8 cellular contexts compared by ENCODE assay signal in genomic region chr9:127876764-127877562, GRCh38. TPM values are rescaled to one million over a fixed set of nuclear protein-coding genes. Genes with fewer than 3 reads are reported as not detected.
DNase-seq lines count a peak whose midpoint lies in the region; ATAC-seq and TF ChIP-seq lines count a peak whose summit lies in the region.

No MANE protein-coding gene starts in this region.

- H3K4me3 ChIP-seq in H7 (ENCODE audit: insufficient read depth, low read depth, low read length) (peak overlapping the region; percentile 67), ascending aorta (peak overlapping the region; percentile 65 to 67), iPS-15b (ENCODE audit: low read depth, low read length) (peak overlapping the region; percentile 79), skeletal muscle tissue (ENCODE audit: low read length in 3 of 3) (peak overlapping the region; percentile 76 to 96 (median 89))

- H3K27me3 Mint-ChIP-seq in effector memory CD8-positive, alpha-beta T cell: no peaks in the 10 kb centered on the region

- no peak for TF ChIP-seq CTCF in ascending aorta (IDR thresholded peaks at IDR 0.05)

- no peaks in the 10 kb centered on the region for H3K9me3 Mint-ChIP-seq in effector memory CD8-positive, alpha-beta T cell

- ATAC-seq in effector memory CD8-positive, alpha-beta T cell (replicated peaks): no peak
- ATAC-seq in HG02798 (IDR thresholded peaks at IDR 0.05; ENCODE audit: poor library complexity, unreplicated experiment): no peak

- H3K4me3 Mint-ChIP-seq in effector memory CD8-positive, alpha-beta T cell: peak overlapping the region in 1 of 2 donors; percentile 19

- intact Hi-C loops in ascending aorta (cut with DNase I): loop anchor here (2.0 kb wide), 2 partner anchors 20 to 42 kb away; no protein-coding TSS in a partner anchor

- H3K4me1 Mint-ChIP-seq in effector memory CD8-positive, alpha-beta T cell (ENCODE audit: low read depth in 2 of 2): peaks cover 8 to 15% of the 10 kb centered on the region in 2 donors

- H3K36me3 ChIP-seq in H7 (replicated peaks; ENCODE audit: control insufficient read depth, insufficient read depth, low read length) (no peaks in the 10 kb centered on the region), ascending aorta (peaks cover 3 to 8% of the 10 kb centered on the region in 2 donors), iPS-15b (ENCODE audit: control insufficient read depth, insufficient read depth, low read length) (no peaks in the 10 kb centered on the region), skeletal muscle tissue (ENCODE audit: control insufficient read depth in 3 of 3, insufficient read depth in 3 of 3, low read length in 3 of 3) (peaks cover 12 to 16% (median 13%) of the 10 kb centered on the region in 3 donors)

- H3K27ac Mint-ChIP-seq in effector memory CD8-positive, alpha-beta T cell: no peak overlapping the region

- H3K4me1 ChIP-seq in ascending aorta (peaks cover 24 to 44% of the 10 kb centered on the region in 2 donors), iPS-15b (ENCODE audit: control insufficient read depth, insufficient read depth, low read length) (no peaks in the 10 kb centered on the region), skeletal muscle tissue (ENCODE audit: control insufficient read depth in 3 of 3, insufficient read depth in 3 of 3, low read length in 3 of 3) (peaks cover 50 to 66% (median 58%) of the 10 kb centered on the region in 3 donors)

- H3K9me3 ChIP-seq in ascending aorta (no peaks in the 10 kb centered on the region), iPS-15b (ENCODE audit: control insufficient read depth, insufficient read depth, low read length) (no peaks in the 10 kb centered on the region), skeletal muscle tissue (ENCODE audit: control insufficient read depth in 3 of 3, low read length in 3 of 3) (no peaks in the 10 kb centered on the region)

- DNase-seq in H7 (peak; percentile 74), ascending aorta (ENCODE audit: low spot score in 2 of 2) (no peak)
- DNase-seq in activated CD8-positive, alpha-beta memory T cell treated with anti-CD3 and anti-CD28 coated beads, Interleukin-2, amount 50 U/mL, for 48 hours: no peak
- DNase-seq in effector memory CD8-positive, alpha-beta T cell: no peak
- no peak for DNase-seq in activated CD4-positive, CD25-positive, alpha-beta regulatory T cell treated with anti-CD3 and anti-CD28 coated beads, Interleukin-2, amount 50 U/mL, for 72 hours

- no peak overlapping the region for H3K9ac ChIP-seq in iPS-15b (ENCODE audit: low read depth, low read length)
- H3K9ac ChIP-seq in skeletal muscle tissue (ENCODE audit: low read depth in 1 of 3, low read length in 3 of 3): peak overlapping the region; percentile 73 to 96 (median 95)

- H3K27me3 ChIP-seq in H7 (ENCODE audit: control insufficient read depth, insufficient read depth, low read length) (peaks cover 1% of the 10 kb centered on the region; the same call in 1 of the 2 replicates), ascending aorta (no peaks in the 10 kb centered on the region), iPS-15b (ENCODE audit: control insufficient read depth, insufficient read depth, low read length) (peaks cover 3% of the 10 kb centered on the region), skeletal muscle tissue (ENCODE audit: control insufficient read depth in 3 of 3, insufficient read depth in 3 of 3, low read length in 3 of 3) (no peaks in the 10 kb centered on the region)

- H3K27ac ChIP-seq in ascending aorta: peak overlapping the region; percentile 76 to 80
- H3K27ac ChIP-seq in skeletal muscle tissue (ENCODE audit: low read depth, low read length): peak overlapping the region; percentile 92

- peaks cover 13% of the 10 kb centered on the region for H3K36me3 Mint-ChIP-seq in effector memory CD8-positive, alpha-beta T cell (ENCODE audit: insufficient read depth)

RNA-seq across cellular contexts. Expression of gene AK1, which starts 0.5 kb away (rescaled TPM):
- 18.5 and 20.4 TPM in 2 replicates for total RNA-seq in H7 (2014; rRNA removed; shearing (Covaris generic))
- total RNA-seq in ascending aorta: 64.5 TPM
- 359 TPM for total RNA-seq in skeletal muscle tissue

RNA-seq across cellular contexts. Expression of gene ST6GALNAC6, which starts 22.4 kb away (rescaled TPM):
- total RNA-seq in H7 (2014; rRNA removed; shearing (Covaris generic)): 30.6 and 37.4 TPM in 2 replicates
- total RNA-seq in ascending aorta: 172 TPM
- total RNA-seq in skeletal muscle tissue: 33.9 TPM

RNA-seq across cellular contexts. Expression of gene ENG, which starts 22.5 kb away (rescaled TPM):
- 1.4 and 1.8 TPM in 2 replicates for total RNA-seq in H7 (2014; rRNA removed; shearing (Covaris generic))
- total RNA-seq in ascending aorta (675 TPM), skeletal muscle tissue (9.4 TPM)

RNA-seq across cellular contexts. Expression of gene ST6GALNAC4, which starts 39.9 kb away (rescaled TPM):
- 18.5 and 24.6 TPM in 2 replicates for total RNA-seq in H7 (2014; rRNA removed; shearing (Covaris generic))
- total RNA-seq in ascending aorta: 134 TPM
- total RNA-seq in skeletal muscle tissue: 23.5 TPM

RNA-seq across cellular contexts. Expression of gene PIP5KL1, which starts 53.6 kb away (rescaled TPM):
- 0.94 and 3.4 TPM in 2 replicates for total RNA-seq in H7 (2014; rRNA removed; shearing (Covaris generic))
- total RNA-seq in ascending aorta (not detected), skeletal muscle tissue (not detected)

Comparison
In these comparisons a context has a peak if more than half of its experiments do, and no peak if none do; other contexts are left out.
1. RNA of gene ENG, which starts 22.5 kb away (total RNA-seq): 675 TPM in ascending aorta (single experiment); 9.4 TPM in skeletal muscle tissue (single experiment) and 1.4 to 1.8 TPM in H7; every median in the first group is over 10 times any median in the second.
2. Peak in every context shown above with its lines, with median percentiles within 50 percentile points of each other: H3K4me3 ChIP-seq.